In genomic region chr1:164660415-164661174, GRCh38 we compare ENCODE assay signal across 8 cellular contexts.
A peak's percentile ranks its signal among the peaks of the same experiment; 100 is the strongest.
DNase-seq lines count a peak whose midpoint lies in the region; ATAC-seq and TF ChIP-seq lines count a peak whose summit lies in the region.

No MANE protein-coding gene starts in this region.

- H3K27ac ChIP-seq in CD4-positive, alpha-beta memory T cell (ENCODE audit: low read depth, low read length): no peak overlapping the region

- H3K9me3 ChIP-seq in CD4-positive, alpha-beta memory T cell (ENCODE audit: control insufficient read depth in 1 of 2, low read length in 2 of 2): peaks cover 0 to 3% of the 10 kb centered on the region in 2 donors

- no peak overlapping the region for H3K4me3 Mint-ChIP-seq in CD4-positive, alpha-beta memory T cell
- no peak overlapping the region for H3K4me3 Mint-ChIP-seq in activated CD8-positive, alpha-beta T cell treated with anti-CD3 and anti-CD28 coated beads, Interleukin-2, amount 10 ng/mL, durations not matched to agents 7 days and 5 days
- H3K4me3 Mint-ChIP-seq in nephron: no peak overlapping the region

- no peaks in the 10 kb centered on the region for H3K36me3 Mint-ChIP-seq in CD4-positive, alpha-beta memory T cell
- no peaks in the 10 kb centered on the region for H3K36me3 Mint-ChIP-seq in activated CD8-positive, alpha-beta T cell treated with anti-CD3 and anti-CD28 coated beads, Interleukin-2, amount 10 ng/mL, durations not matched to agents 7 days and 5 days (ENCODE audit: low read depth)
- H3K36me3 Mint-ChIP-seq in nephron (ENCODE audit: low read depth): peaks cover 10% of the 10 kb centered on the region

- H3K27ac Mint-ChIP-seq in CD4-positive, alpha-beta memory T cell: peak overlapping the region in 3 of 7 donors; percentile 24 to 69 (median 54)
- H3K27ac Mint-ChIP-seq in activated CD8-positive, alpha-beta T cell treated with anti-CD3 and anti-CD28 coated beads, Interleukin-2, amount 10 ng/mL, durations not matched to agents 7 days and 5 days: no peak overlapping the region
- peak overlapping the region; percentile 42 to 79 (median 71) for H3K27ac Mint-ChIP-seq in nephron

- POLR2A ChIA-PET in CD4-positive, alpha-beta memory T cell (lab: Charles Lee; ENCODE audit: partially characterized antibody): no interaction called here
- POLR2A ChIA-PET in activated CD8-positive, alpha-beta T cell treated with anti-CD3 and anti-CD28 coated beads, Interleukin-2, amount 10 ng/mL, durations not matched to agents 7 days and 5 days (lab: Charles Lee): interaction anchor here (0.8 kb wide), 1 partner anchor 9 kb away, joined by 3 read pairs; no protein-coding TSS in a partner anchor

- peaks cover 0 to 7% (median 3%) of the 10 kb centered on the region in 8 donors for H3K9me3 Mint-ChIP-seq in CD4-positive, alpha-beta memory T cell
- no peaks in the 10 kb centered on the region for H3K9me3 Mint-ChIP-seq in activated CD8-positive, alpha-beta T cell treated with anti-CD3 and anti-CD28 coated beads, Interleukin-2, amount 10 ng/mL, durations not matched to agents 7 days and 5 days (ENCODE audit: insufficient read depth)
- H3K9me3 Mint-ChIP-seq in nephron: no peaks in the 10 kb centered on the region

- H3K27me3 ChIP-seq in CD4-positive, alpha-beta memory T cell (ENCODE audit: insufficient read depth, low read length): no peaks in the 10 kb centered on the region

- no peaks in the 10 kb centered on the region for H3K27me3 Mint-ChIP-seq in CD4-positive, alpha-beta memory T cell
- no peaks in the 10 kb centered on the region for H3K27me3 Mint-ChIP-seq in activated CD8-positive, alpha-beta T cell treated with anti-CD3 and anti-CD28 coated beads, Interleukin-2, amount 10 ng/mL, durations not matched to agents 7 days and 5 days (ENCODE audit: low read depth)
- H3K27me3 Mint-ChIP-seq in nephron (ENCODE audit: low read depth): no peaks in the 10 kb centered on the region

- H3K4me3 ChIP-seq in CD4-positive, alpha-beta memory T cell (ENCODE audit: low read length in 2 of 2): no peak overlapping the region

- no peaks in the 10 kb centered on the region for H3K36me3 ChIP-seq in CD4-positive, alpha-beta memory T cell (ENCODE audit: insufficient read depth, low read length)

- intact Hi-C loops in CD4-positive, alpha-beta memory T cell (cut with micrococcal nuclease): no loop called here

- CTCF ChIA-PET in CD4-positive, alpha-beta memory T cell (lab: Charles Lee; ENCODE audit: partially characterized antibody): no interaction called here
- CTCF ChIA-PET in activated CD8-positive, alpha-beta T cell treated with anti-CD3 and anti-CD28 coated beads, Interleukin-2, amount 10 ng/mL, durations not matched to agents 7 days and 5 days (lab: Charles Lee): interaction anchor here (0.9 kb wide), 1 partner anchor 14 kb away, joined by 3 read pairs; no protein-coding TSS in a partner anchor

- H3K4me1 Mint-ChIP-seq in CD4-positive, alpha-beta memory T cell: peaks cover 0 to 2% (median 0%) of the 10 kb centered on the region in 4 donors
- H3K4me1 Mint-ChIP-seq in activated CD8-positive, alpha-beta T cell treated with anti-CD3 and anti-CD28 coated beads, Interleukin-2, amount 10 ng/mL, durations not matched to agents 7 days and 5 days (ENCODE audit: low read depth): peaks cover 15% of the 10 kb centered on the region
- H3K4me1 Mint-ChIP-seq in nephron: peaks cover 55% of the 10 kb centered on the region

- peak in 4 of 5 donors; percentile 3 to 38 (median 34) for DNase-seq in CD4-positive, alpha-beta memory T cell
- peak; percentile 52 for DNase-seq in activated CD8-positive, alpha-beta T cell treated with anti-CD3 and anti-CD28 coated beads, Interleukin-2, amount 10 ng/mL, durations not matched to agents 7 days and 5 days
- DNase-seq in stimulated activated CD4-positive, alpha-beta T cell treated with anti-CD3 and anti-CD28 coated beads, Interleukin-1b, Interleukin-23, amount 100 ng/mL, for 48 hours: no peak
- no peak for DNase-seq in hypothalamus (lab: John Stamatoyannopoulos, UW)
- DNase-seq in NCI-H146 treated with DMSO at 0.1 percent for 48 hours (lab: John Stamatoyannopoulos, UW; ENCODE audit: unreplicated experiment): no peak

- ATAC-seq in GM19043 (IDR thresholded peaks at IDR 0.05; ENCODE audit: low read depth, unreplicated experiment): peak; percentile 57
- peak; percentile 89 for ATAC-seq in HG03571 (IDR thresholded peaks at IDR 0.05; ENCODE audit: unreplicated experiment)
- ATAC-seq in activated CD8-positive, alpha-beta T cell treated with anti-CD3 and anti-CD28 coated beads, Interleukin-2, amount 10 ng/mL, durations not matched to agents 7 days and 5 days: peak; percentile 93

- no peak for TF ChIP-seq CTCF in nephron (IDR thresholded peaks at IDR 0.05; ENCODE audit: unreplicated experiment in 3 of 3)

- peaks cover 4% of the 10 kb centered on the region for H3K4me1 ChIP-seq in CD4-positive, alpha-beta memory T cell (ENCODE audit: insufficient read depth, low read length)

Comparison
In these comparisons a context has a peak if more than half of its experiments do, and no peak if none do; other contexts are left out.
1. DNase-seq: peak in CD4-positive, alpha-beta memory T cell (4 of 5) and activated CD8-positive, alpha-beta T cell treated with anti-CD3 and anti-CD28 coated beads, Interleukin-2, amount 10 ng/mL, durations not matched to agents 7 days and 5 days (single experiment); none in stimulated activated CD4-positive, alpha-beta T cell treated with anti-CD3 and anti-CD28 coated beads, Interleukin-1b, Interleukin-23, amount 100 ng/mL, for 48 hours (single experiment), hypothalamus (0 of 51) and NCI-H146 treated with DMSO at 0.1 percent for 48 hours (single experiment).
2. Peak in every context shown above with its lines, with median percentiles within 50 percentile points of each other: ATAC-seq.